Comparison of ENCODE assay signal across 7 cellular contexts in the genomic region with DNA sequence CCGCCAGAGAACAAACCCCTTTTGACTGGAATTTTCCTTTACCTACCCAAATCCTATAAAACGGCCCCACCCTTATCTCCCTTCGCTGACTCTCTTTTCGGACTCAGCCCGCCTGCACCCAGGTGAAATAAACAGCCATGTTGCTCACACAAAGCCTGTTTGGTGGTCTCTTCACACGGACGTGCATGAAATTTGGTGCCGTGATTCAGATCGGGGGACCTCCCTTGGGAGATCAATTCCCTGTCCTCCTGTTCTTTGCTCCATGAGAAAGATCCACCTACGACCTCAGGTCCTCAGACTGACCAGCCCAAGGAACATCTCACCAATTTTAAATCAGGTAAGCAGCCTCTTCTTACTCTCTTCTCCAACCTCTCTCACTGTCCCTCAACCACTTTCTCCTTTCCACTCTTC.
DNase-seq lines count a peak whose midpoint lies in the region; ATAC-seq and TF ChIP-seq lines count a peak whose summit lies in the region.
"Not testable (repeated sequence)": the region's sequence is repeated elsewhere in the genome, so short reads cannot be mapped to it uniquely, and the experiment has no call there.

No MANE protein-coding gene starts in this region.

- not testable (repeated sequence) for H3K36me3 ChIP-seq in H7 (replicated peaks; ENCODE audit: control insufficient read depth, insufficient read depth, low read length); endodermal cell (ENCODE audit: control insufficient read depth, insufficient read depth, low read length); iPS DF 6.9 (ENCODE audit: control insufficient read depth, insufficient read depth, low read length); neural progenitor cell
- H3K36me3 ChIP-seq in HUES48 (ENCODE audit: control insufficient read depth, insufficient read depth, low read length) = peaks cover 16% of the 10 kb centered on the region

- peak overlapping the region; percentile 86 for H3K4me2 ChIP-seq in neural progenitor cell

- H3K4me3 ChIP-seq in H7 (ENCODE audit: insufficient read depth, low read depth, low read length) (peak overlapping the region; percentile 70), HUES48 (ENCODE audit: low read depth, low read length) (peak overlapping the region; percentile 84), endodermal cell (ENCODE audit: low read length) (peak overlapping the region; percentile 80), iPS DF 6.9 (ENCODE audit: low read length) (peak overlapping the region; percentile 71; the same call in 1 of the 2 replicates), iPS-18c (ENCODE audit: insufficient read depth, low read depth, low read length) (peak overlapping the region; percentile 61; the same call in 1 of the 2 replicates), neural progenitor cell (peak overlapping the region; percentile 43)

- H3K4me3 Mint-ChIP-seq in WTC11 = peak overlapping the region; percentile 100
- peak overlapping the region; percentile 68 for H3K4me3 Mint-ChIP-seq in endodermal cell
- H3K4me3 Mint-ChIP-seq in neural progenitor cell = not testable (repeated sequence)

- H3F3A ChIP-seq in neural progenitor cell (ENCODE audit: low read depth) = peaks cover 27% of the 10 kb centered on the region

- H2AFZ ChIP-seq in neural progenitor cell (replicated peaks) = peak overlapping the region; percentile 95

- 6 to 11% methylated on average over 3 to 10 of the region's 10 CpGs for WGBS in endodermal cell (ENCODE audit: insufficient coverage in 1 of 2, insufficient read length in 1 of 2), 2 experiments
- no CpG with 5 or more reads among the region's 10 CpGs for WGBS in iPS DF 6.9 (ENCODE audit: insufficient coverage, insufficient read length)

- CTCF ChIA-PET in WTC11 (lab: Charles Lee) = not testable (repeated sequence)

- POLR2A ChIA-PET in WTC11 (lab: Charles Lee) = not testable (repeated sequence)

- not testable (repeated sequence) for H3K27me3 Mint-ChIP-seq in WTC11 (ENCODE audit: low read depth); endodermal cell (ENCODE audit: insufficient read depth)
- H3K27me3 Mint-ChIP-seq in neural progenitor cell (ENCODE audit: insufficient read depth, low read depth) = peaks cover 13% of the 10 kb centered on the region

- H3K36me3 Mint-ChIP-seq in WTC11 = peaks cover 51% of the 10 kb centered on the region
- peaks cover 19% of the 10 kb centered on the region for H3K36me3 Mint-ChIP-seq in endodermal cell (ENCODE audit: low read depth)
- H3K36me3 Mint-ChIP-seq in neural progenitor cell = not testable (repeated sequence)

- H3K9me3 ChIP-seq in HUES48 (ENCODE audit: control insufficient read depth, insufficient read depth, low read length); endodermal cell (ENCODE audit: control insufficient read depth, low read length); iPS DF 6.9 (ENCODE audit: control insufficient read depth, insufficient read depth, low read length); iPS-18c (ENCODE audit: control insufficient read depth, insufficient read depth, low read length); neural progenitor cell (ENCODE audit: low read depth): not testable (repeated sequence)

- peaks cover 52% of the 10 kb centered on the region for H3K79me2 ChIP-seq in neural progenitor cell (ENCODE audit: low read depth)

- ATAC-seq in WTC11 = not testable (repeated sequence)

- H3K4me1 ChIP-seq in HUES48 (ENCODE audit: control insufficient read depth, insufficient read depth, low read length) (peaks cover 39% of the 10 kb centered on the region), neural progenitor cell (peaks cover 39% of the 10 kb centered on the region)
- H3K4me1 ChIP-seq in endodermal cell (ENCODE audit: control insufficient read depth, insufficient read depth, low read length); iPS DF 6.9 (ENCODE audit: control insufficient read depth, insufficient read depth, low read length): not testable (repeated sequence)

- peaks cover 34% of the 10 kb centered on the region for H3K4me1 Mint-ChIP-seq in WTC11
- peaks cover 59% of the 10 kb centered on the region for H3K4me1 Mint-ChIP-seq in endodermal cell
- H3K4me1 Mint-ChIP-seq in neural progenitor cell = peaks cover 12% of the 10 kb centered on the region

- DNase-seq in H7; WTC11 (ENCODE audit: low spot score); endodermal cell; iPS DF 6.9 (ENCODE audit: low read depth, low spot score); neural progenitor cell (ENCODE audit: low spot score): not testable (repeated sequence)

- H4K20me1 ChIP-seq in neural progenitor cell (ENCODE audit: low read depth) = not testable (repeated sequence)

- H3K27ac Mint-ChIP-seq in WTC11 = peak overlapping the region; percentile 100
- peak overlapping the region; percentile 97 for H3K27ac Mint-ChIP-seq in endodermal cell
- H3K27ac Mint-ChIP-seq in neural progenitor cell = not testable (repeated sequence)

- peak overlapping the region; percentile 96 for H3K27ac ChIP-seq in HUES48 (ENCODE audit: low read depth, low read length)
- H3K27ac ChIP-seq in endodermal cell (ENCODE audit: low read depth, low read length); iPS DF 6.9 (ENCODE audit: low read length); neural progenitor cell: not testable (repeated sequence)

- not testable (repeated sequence) for TF ChIP-seq CTCF in WTC11 (IDR thresholded peaks at IDR 0.05); endodermal cell (conservative IDR thresholded peaks at IDR 0.05); neural progenitor cell (IDR thresholded peaks at IDR 0.05)

- H3K9ac ChIP-seq in HUES48 (ENCODE audit: low read depth, low read length) (peak overlapping the region; percentile 99), endodermal cell (ENCODE audit: extremely low read depth, low read length, poor library complexity, severe bottlenecking) (peak overlapping the region; percentile 49)
- H3K9ac ChIP-seq in neural progenitor cell = not testable (repeated sequence)

- not testable (repeated sequence) for H3K9me3 Mint-ChIP-seq in WTC11, endodermal cell, neural progenitor cell

- not testable (repeated sequence) for H3K27me3 ChIP-seq in H7 (ENCODE audit: control insufficient read depth, insufficient read depth, low read length); HUES48 (ENCODE audit: control insufficient read depth, insufficient read depth, low read length); endodermal cell (ENCODE audit: control insufficient read depth, insufficient read depth, low read length, poor library complexity, severe bottlenecking); iPS DF 6.9 (ENCODE audit: control insufficient read depth, insufficient read depth, low read length); neural progenitor cell

TF ChIP-seq in WTC11, 78 proteins besides CTCF, POLR2A, EP300 and RAD21:
- TF ChIP-seq, protein P1, sequence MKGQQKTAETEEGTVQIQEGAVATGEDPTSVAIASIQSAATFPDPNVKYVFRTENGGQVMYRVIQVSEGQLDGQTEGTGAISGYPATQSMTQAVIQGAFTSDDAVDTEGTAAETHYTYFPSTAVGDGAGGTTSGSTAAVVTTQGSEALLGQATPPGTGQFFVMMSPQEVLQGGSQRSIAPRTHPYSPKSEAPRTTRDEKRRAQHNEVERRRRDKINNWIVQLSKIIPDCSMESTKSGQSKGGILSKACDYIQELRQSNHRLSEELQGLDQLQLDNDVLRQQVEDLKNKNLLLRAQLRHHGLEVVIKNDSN (CRISPR knock-in tag; IDR thresholded peaks at IDR 0.05) = 0 out of 2 replicates have a peak, but pooled peaks have one; percentile 21
